9 cellular contexts compared by ENCODE assay signal in the genomic region with DNA sequence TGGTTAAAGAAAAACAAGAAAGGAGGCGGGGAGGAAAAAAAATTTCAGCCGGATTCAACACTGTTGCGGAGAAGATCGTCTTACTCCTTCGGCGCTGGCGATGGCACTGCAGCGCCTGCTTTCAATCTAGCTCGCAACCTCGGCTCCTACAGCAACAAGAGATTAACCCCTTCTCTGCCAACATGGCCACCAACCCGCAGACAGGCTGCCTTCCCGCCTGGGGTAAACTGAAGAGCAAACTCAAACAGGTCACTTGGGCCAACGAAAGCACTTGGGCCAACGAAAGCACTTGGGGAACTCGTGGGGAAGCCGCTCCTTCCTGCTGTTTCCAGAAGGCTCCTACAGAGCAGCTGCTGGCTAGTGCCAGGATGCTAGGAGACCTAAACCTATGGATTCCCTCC.
DNase-seq lines count a peak whose midpoint lies in the region; ATAC-seq and TF ChIP-seq lines count a peak whose summit lies in the region.
"Had no signal": no experiment of that assay in that cellular context is flagged by ENCODE, and none has a peak within 500 bp of the region (broad histone marks: within the 10 kb centered on the region; RNA-seq: fewer than 3 reads in every experiment).

No MANE protein-coding gene starts in this region.

- peaks cover 14% of the 10 kb centered on the region for H3K4me1 ChIP-seq in muscle layer of colon (ENCODE audit: insufficient read depth, low read length)
- H3K4me1 ChIP-seq in tibial nerve, result peaks cover 0 to 46% (median 0%) of the 10 kb centered on the region in 4 donors
- no peaks in the 10 kb centered on the region for H3K4me1 ChIP-seq in mucosa of descending colon (ENCODE audit: low read depth)

- H3K9me3 Mint-ChIP-seq in WTC11, result peaks cover 15% of the 10 kb centered on the region

- TF ChIP-seq EP300 in tibial nerve (IDR thresholded peaks at IDR 0.05), result peak in 1 of 2 donors; percentile 56

- DNase-seq in WTC11 (ENCODE audit: low spot score), result peak; percentile 54
- DNase-seq in fibroblast of the aortic adventitia (ENCODE audit: low read depth), result peak; percentile 65
- peak in 1 of 2 donors; percentile 9 for DNase-seq in tibial nerve (ENCODE audit: low spot score in 2 of 2)
- no peak for DNase-seq in mucosa of descending colon
- DNase-seq: activated naive CD4-positive, alpha-beta T cell treated with anti-CD3 and anti-CD28 coated beads for 36 hours had no signal

- 7 to 25% methylated on average over 15 to 16 of the region's 16 CpGs for WGBS in tibial nerve, 2 donors

- no peaks in the 10 kb centered on the region; the same call in 1 of the 2 replicates for H3K27me3 Mint-ChIP-seq in WTC11 (ENCODE audit: low read depth)

- H3K36me3 Mint-ChIP-seq in WTC11, result peaks cover 22% of the 10 kb centered on the region

- peak overlapping the region; percentile 68 for H3K4me3 ChIP-seq in fibroblast of the aortic adventitia (ENCODE audit: low read depth, low read length)
- H3K4me3 ChIP-seq in muscle layer of colon (ENCODE audit: low read depth in 1 of 2, low read length in 2 of 2), result peak overlapping the region; percentile 29 to 51
- peak overlapping the region; percentile 31 to 58 (median 40) for H3K4me3 ChIP-seq in tibial nerve
- H3K4me3 ChIP-seq in mucosa of descending colon, result no peak overlapping the region

- TF ChIP-seq POLR2A in tibial nerve (IDR thresholded peaks at IDR 0.05), result no peak

- POLR2A ChIA-PET in WTC11 (lab: Charles Lee), result interaction anchor here (0.6 kb wide), 1 partner anchor 1601 kb away, joined by 9 read pairs; no protein-coding TSS in a partner anchor

- H3K9ac ChIP-seq in muscle layer of colon (ENCODE audit: low read length), result no peak overlapping the region

- peak overlapping the region; percentile 53 for H3K4me3 Mint-ChIP-seq in WTC11
- H3K4me3 Mint-ChIP-seq: activated naive CD4-positive, alpha-beta T cell treated with anti-CD3 and anti-CD28 coated beads for 36 hours had no signal

- H3K27ac Mint-ChIP-seq in WTC11, result peak overlapping the region; percentile 75
- H3K27ac Mint-ChIP-seq: activated naive CD4-positive, alpha-beta T cell treated with anti-CD3 and anti-CD28 coated beads for 36 hours had no signal

- H3K9me3 ChIP-seq in muscle layer of colon (ENCODE audit: low read length) (no peaks in the 10 kb centered on the region), tibial nerve (no peaks in the 10 kb centered on the region), mucosa of descending colon (no peaks in the 10 kb centered on the region)

- H3K27me3 ChIP-seq in muscle layer of colon (ENCODE audit: control insufficient read depth in 1 of 2, insufficient read depth in 2 of 2, low read length in 2 of 2), result no peaks in the 10 kb centered on the region
- no peaks in the 10 kb centered on the region for H3K27me3 ChIP-seq in tibial nerve

- H3K36me3 ChIP-seq in muscle layer of colon (ENCODE audit: insufficient read depth, low read length) (no peaks in the 10 kb centered on the region), tibial nerve (no peaks in the 10 kb centered on the region), mucosa of descending colon (ENCODE audit: low read depth) (no peaks in the 10 kb centered on the region)

- intact Hi-C loops in mucosa of descending colon (cut with DNase I, micrococcal nuclease), result no loop called here

- H3K27ac ChIP-seq in muscle layer of colon (ENCODE audit: low read depth, low read length), result peak overlapping the region; percentile 30
- peak overlapping the region; percentile 54 to 85 (median 69) for H3K27ac ChIP-seq in tibial nerve

- TF ChIP-seq CTCF in WTC11 (IDR thresholded peaks at IDR 0.05) (no peak), fibroblast of the aortic adventitia (IDR thresholded peaks at IDR 0.05; ENCODE audit: insufficient read depth, low read length) (no peak), tibial nerve (IDR thresholded peaks at IDR 0.05) (no peak), mucosa of descending colon (IDR thresholded peaks at IDR 0.05) (no peak)

- ATAC-seq in WTC11 (peak; percentile 59), GM18873 (IDR thresholded peaks at IDR 0.05; ENCODE audit: low FRiP score, unreplicated experiment) (no peak), esophagus mucosa (no peak), HG03439 (IDR thresholded peaks at IDR 0.05; ENCODE audit: unreplicated experiment) (no peak), mucosa of descending colon (no peak)

- H3K4me1 Mint-ChIP-seq in WTC11, result peaks cover 28% of the 10 kb centered on the region

- CTCF ChIA-PET in WTC11 (lab: Charles Lee), result interaction anchor here (0.5 to 4.0 kb wide), 5 partner anchors 23 to 1621 kb away, joined by 3 to 42 read pairs (median 4); no protein-coding TSS in a partner anchor

TF ChIP-seq in WTC11, 78 proteins besides CTCF, POLR2A, EP300 and RAD21:
- TF ChIP-seq JAZF1 (CRISPR knock-in tag; IDR thresholded peaks at IDR 0.05) (no peak), FOXK1 (CRISPR knock-in tag; IDR thresholded peaks at IDR 0.05) (peak; percentile 56; the same call in 1 of the 2 replicates)
TF ChIP-seq in WTC11: peak in this region for 1.

Comparison
In these comparisons a context has a peak if more than half of its experiments do, and no peak if none do; other contexts are left out.
1. DNase-seq: peak in WTC11 (single experiment) and fibroblast of the aortic adventitia (single experiment); none in mucosa of descending colon (0 of 3).